ENCODE assay signal across 1 cellular context in the genomic region with DNA sequence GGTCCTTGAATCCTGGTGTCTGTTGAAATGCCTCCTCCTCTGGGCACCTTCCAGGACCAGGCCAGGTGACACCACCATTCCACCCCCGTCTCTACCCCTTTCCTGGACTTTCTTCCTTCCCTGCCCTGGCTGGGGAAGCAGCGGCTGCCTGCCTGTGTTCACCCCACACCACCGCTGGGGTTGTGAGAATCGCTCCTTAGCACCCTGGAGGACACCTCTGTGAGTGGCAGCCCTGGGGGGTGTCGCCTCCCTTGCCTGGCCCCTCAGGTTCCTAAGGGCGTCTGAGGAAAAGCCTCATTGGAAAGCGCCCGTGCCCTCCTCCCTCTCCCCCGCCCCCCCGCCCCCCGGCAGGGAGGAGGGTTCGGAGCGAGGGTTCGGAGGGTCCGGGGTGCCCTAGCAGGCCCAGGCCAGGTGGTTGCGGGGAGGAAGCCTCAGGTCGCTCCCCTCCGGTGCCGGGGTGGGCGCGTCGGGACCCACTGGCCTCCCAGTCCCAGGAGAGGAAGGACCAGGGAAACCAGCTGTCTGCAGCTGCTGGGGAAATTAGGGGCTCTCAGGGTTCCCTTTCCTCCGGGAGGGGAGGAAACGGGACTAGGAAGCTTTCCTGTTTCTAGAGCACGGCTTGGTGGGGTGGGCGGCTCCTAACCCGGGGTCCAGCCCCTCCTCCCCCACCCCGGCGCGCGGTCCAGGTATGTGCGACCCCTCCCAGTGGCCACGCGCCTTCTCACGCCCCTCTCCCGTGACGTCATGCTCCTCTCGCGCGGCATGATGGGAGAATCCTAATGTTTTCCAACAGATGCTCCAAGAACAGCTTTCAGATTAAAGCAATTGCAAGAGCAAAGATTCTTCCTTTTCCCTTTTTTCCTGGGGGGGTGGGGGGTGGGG.
A peak's percentile ranks its signal among the peaks of the same experiment; 100 is the strongest.
TF ChIP-seq lines count a peak whose summit lies in the region.

TSS of gene PHACTR3 (plus strand) at position 814 of the 882 bp plus-strand sequence. CDS start 475 bp downstream, outside the sequence.

TF ChIP-seq in WTC11, 78 proteins besides CTCF, POLR2A, EP300 and RAD21 (continued from another document):
- peak; percentile 15; the same call in 1 of the 2 replicates for TF ChIP-seq ZNF121 (CRISPR knock-in tag; IDR thresholded peaks at IDR 0.05)
